ENCODE assay signal across 34 cellular contexts in genomic region chr5:93201061-93201460, GRCh38.
"Had no signal": no experiment of that assay in that cellular context is flagged by ENCODE, and none has a peak within 500 bp of the region (broad histone marks: within the 10 kb centered on the region; RNA-seq: fewer than 3 reads in every experiment).

No MANE protein-coding gene starts in this region.

- H3K4me2 ChIP-seq: KMS-11 had no signal

- H3K36me3 ChIP-seq: breast epithelium, WERI-Rb-1 had no signal

- H3K27me3 ChIP-seq: body of pancreas, breast epithelium had no signal

- ATAC-seq: activated CD8-positive, alpha-beta T cell treated with anti-CD3 and anti-CD28 coated beads for 36 hours; activated T-cell treated with anti-CD3 and anti-CD28 coated beads, Interleukin-2, amount 50 U/mL, for 72 hours; activated T-helper 17 cell treated with anti-CD3 and anti-CD28 coated beads, Interleukin-2, amount 50 U/mL, for 72 hours; body of pancreas; PC-3; Right ventricle myocardium inferior had no signal

- H3K4me1 ChIP-seq: body of pancreas, breast epithelium had no signal

- H3K4me3 ChIP-seq: body of pancreas, breast epithelium had no signal

- H3K9ac ChIP-seq: KMS-11 had no signal

- H3K27ac ChIP-seq: body of pancreas, KMS-11, RWPE1, WERI-Rb-1 had no signal

- DNase-seq: activated CD4-positive, alpha-beta T cell treated with anti-CD3 and anti-CD28 coated beads, Interleukin-2, amount 10 ng/mL, durations not matched to agents 24 days and 14 days; activated CD4-positive, alpha-beta T cell treated with anti-CD3 and anti-CD28 coated beads, Interleukin-2, amount 50 U/mL, for 4 hours; activated CD4-positive, CD25-positive, alpha-beta regulatory T cell; activated CD8-positive, alpha-beta T cell treated with anti-CD3 and anti-CD28 coated beads for 36 hours; activated effector memory CD4-positive, alpha-beta T cell treated with anti-CD3 and anti-CD28 coated beads, Interleukin-2, amount 50 U/mL, for 16 hours; activated naive CD4-positive, alpha-beta T cell; activated naive CD8-positive, alpha-beta T cell treated with anti-CD3 and anti-CD28 coated beads, Interleukin-2, amount 10 ng/mL, durations not matched to agents 7 days and 5 days; activated T-cell treated with anti-CD3 and anti-CD28 coated beads, Interleukin-2, amount 50 U/mL, for 1 hour; activated T-cell treated with anti-CD3 and anti-CD28 coated beads, Interleukin-2, amount 50 U/mL, for 72 hours; amygdala; body of pancreas; caudate nucleus; MM.1S; MV-4-11; NCI-H1092; NCI-H1417; NCI-H146; NCI-H187; NCI-H2029 treated with DMSO at 0.1 percent for 48 hours; NCI-H2107; NCI-H2171; NCI-H510A; NCI-H526; NCI-H748 treated with DMSO at 0.1 percent for 48 hours; NK-92 treated with Interleukin-12 subunit alpha and Interleukin-12 subunit beta, amount 100 ng/mL, for 24 hours; PC-3; SIG-M5; T1000; WERI-Rb-1 had no signal

- H3K9me3 ChIP-seq: body of pancreas, breast epithelium had no signal
